ENCODE assay signal across 25 cellular contexts in the genomic region with DNA sequence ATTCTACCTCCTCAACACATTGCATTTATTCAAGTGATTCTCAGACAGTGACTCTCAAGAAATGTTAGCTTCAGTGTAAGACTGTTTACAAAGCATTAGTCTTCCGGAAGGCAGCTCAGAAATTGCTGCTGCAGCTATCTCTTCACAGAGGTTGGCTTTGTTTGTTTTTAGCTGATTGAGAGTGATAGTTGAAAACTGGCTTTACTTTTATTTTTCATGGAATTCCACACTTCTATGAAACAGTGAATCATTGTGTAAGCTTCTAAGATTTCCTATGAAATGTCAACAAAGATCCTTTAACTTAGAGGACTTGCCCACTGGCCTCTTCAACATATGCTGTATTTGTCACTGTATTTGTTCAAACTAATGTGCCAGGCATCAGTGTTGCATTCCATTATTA.
A peak's percentile ranks its signal among the peaks of the same experiment; 100 is the strongest.
DNase-seq lines count a peak whose midpoint lies in the region; ATAC-seq and TF ChIP-seq lines count a peak whose summit lies in the region.
"Had no signal": no experiment of that assay in that cellular context is flagged by ENCODE, and none has a peak within 500 bp of the region (broad histone marks: within the 10 kb centered on the region; RNA-seq: fewer than 3 reads in every experiment).

No MANE protein-coding gene starts in this region.

- H3K79me1 ChIP-seq in H9 (ENCODE audit: insufficient read depth, low read depth, low read length, poor library complexity, severe bottlenecking) = no peaks in the 10 kb centered on the region

- POLR2A ChIA-PET in Panc1 (lab: Charles Lee) = no interaction called here
- POLR2A ChIA-PET in naive thymus-derived CD4-positive, alpha-beta T cell (lab: Charles Lee) = no interaction called here

- H2BK15ac ChIP-seq in H9 (ENCODE audit: low read depth, low read length) = no peak overlapping the region

- no peak overlapping the region for H3K27ac ChIP-seq in Panc1 (ENCODE audit: low read length)
- no peak overlapping the region for H3K27ac ChIP-seq in stomach
- H3K27ac ChIP-seq in naive thymus-derived CD4-positive, alpha-beta T cell (ENCODE audit: low read depth, low read length) = no peak overlapping the region
- no peak overlapping the region for H3K27ac ChIP-seq in H9 (ENCODE audit: insufficient read length, low read depth, low read length)
- H3K27ac ChIP-seq: neural progenitor cell, psoas muscle, RWPE1, thyroid gland had no signal

- no peak overlapping the region for H3K9ac ChIP-seq in H9 (ENCODE audit: extremely low read depth, insufficient read length, low read length)
- H3K9ac ChIP-seq: neural progenitor cell had no signal

- CTCF ChIA-PET in Panc1 (lab: Charles Lee) = no interaction called here
- CTCF ChIA-PET in naive thymus-derived CD4-positive, alpha-beta T cell (lab: Charles Lee) = no interaction called here

- DNase-seq in H4 (ENCODE audit: low spot score) (peak; percentile 31), Panc1 (ENCODE audit: low read depth, low spot score) (peak; percentile 32), fibroblast of gingiva (ENCODE audit: low read depth) (peak; percentile 52), non-pigmented ciliary epithelial cell (ENCODE audit: low read depth) (peak; percentile 19), stomach (no peak), H9 (no peak)
- DNase-seq in naive thymus-derived CD4-positive, alpha-beta T cell = no peak
- DNase-seq: activated naive CD8-positive, alpha-beta T cell treated with anti-CD3 and anti-CD28 coated beads, Interleukin-2, amount 10 ng/mL, durations not matched to agents 7 days and 5 days; AML-193; CD8-positive, alpha-beta memory T cell; DND-41; hippocampal formation; NCI-H1105; NCI-H2029 treated with DMSO at 0.1 percent for 48 hours; NCI-H524; psoas muscle; stimulated activated CD4-positive, alpha-beta T cell treated with anti-CD3 and anti-CD28 coated beads, Interleukin-4, amount 100 ng/mL, for 1 hour; stimulated activated naive CD4-positive, alpha-beta T cell; T1000; thyroid gland had no signal

- no peak overlapping the region for H3K4me3 Mint-ChIP-seq in naive thymus-derived CD4-positive, alpha-beta T cell
- H3K4me3 Mint-ChIP-seq in H9 = no peak overlapping the region
- H3K4me3 Mint-ChIP-seq: activated naive CD8-positive, alpha-beta T cell treated with anti-CD3 and anti-CD28 coated beads, Interleukin-2, amount 10 ng/mL, durations not matched to agents 7 days and 5 days; CD8-positive, alpha-beta memory T cell; dendritic cell treated with granulocyte-macrophage colony-stimulating factor and Interleukin-4, amounts not matched to agents 40 ng/mL and 50 ng/mL, for 4 days; neural progenitor cell; WTC11 had no signal

- H2AK5ac ChIP-seq in H9 (ENCODE audit: insufficient read length, low read length) = no peak overlapping the region

- no peaks in the 10 kb centered on the region for H3K4me1 ChIP-seq in Panc1 (ENCODE audit: control insufficient read depth, insufficient read depth, low read length)
- H3K4me1 ChIP-seq in stomach = no peaks in the 10 kb centered on the region
- H3K4me1 ChIP-seq in naive thymus-derived CD4-positive, alpha-beta T cell (ENCODE audit: control insufficient read depth in 2 of 2, insufficient read depth in 2 of 2, low read length in 2 of 2) = no peaks in the 10 kb centered on the region
- H3K4me1 ChIP-seq in H9 (ENCODE audit: insufficient read depth, low read length) = no peaks in the 10 kb centered on the region
- H3K4me1 ChIP-seq: psoas muscle, thyroid gland had no signal

- no peak for ATAC-seq in Panc1
- ATAC-seq in naive thymus-derived CD4-positive, alpha-beta T cell = no peak
- ATAC-seq: psoas muscle, WTC11 had no signal

- no peak overlapping the region for H3K4ac ChIP-seq in H9 (ENCODE audit: low read depth, low read length)

- WGBS in stomach, 5 donors = 26 to 78% (median 37%) methylated on average over 1 of the region's 1 CpG
- WGBS in H9 (ENCODE audit: extremely low coverage, insufficient read length, low lambda C conversion rate) = no CpG with 5 or more reads among the region's 1 CpG

- H4K5ac ChIP-seq in H9 (ENCODE audit: insufficient read length, low read depth, low read length) = no peak overlapping the region

- no peak overlapping the region for H4K8ac ChIP-seq in H9 (replicated peaks; ENCODE audit: insufficient read length, low read depth, low read length)

- no peaks in the 10 kb centered on the region for H3K4me1 Mint-ChIP-seq in naive thymus-derived CD4-positive, alpha-beta T cell
- no peaks in the 10 kb centered on the region for H3K4me1 Mint-ChIP-seq in H9
- H3K4me1 Mint-ChIP-seq: activated naive CD8-positive, alpha-beta T cell treated with anti-CD3 and anti-CD28 coated beads, Interleukin-2, amount 10 ng/mL, durations not matched to agents 7 days and 5 days; CD8-positive, alpha-beta memory T cell had no signal

- H3K79me2 ChIP-seq in H9 (ENCODE audit: insufficient read depth, low read length) = no peaks in the 10 kb centered on the region

- no peak overlapping the region for H3K27ac Mint-ChIP-seq in naive thymus-derived CD4-positive, alpha-beta T cell
- no peak overlapping the region for H3K27ac Mint-ChIP-seq in H9
- H3K27ac Mint-ChIP-seq: activated naive CD8-positive, alpha-beta T cell treated with anti-CD3 and anti-CD28 coated beads, Interleukin-2, amount 10 ng/mL, durations not matched to agents 7 days and 5 days; CD8-positive, alpha-beta memory T cell; dendritic cell treated with granulocyte-macrophage colony-stimulating factor and Interleukin-4, amounts not matched to agents 40 ng/mL and 50 ng/mL, for 4 days; WTC11 had no signal

- H3K56ac ChIP-seq in H9 (ENCODE audit: insufficient read length, low read depth, low read length) = no peak overlapping the region

- BruUV-seq in Panc1 (replicated peaks; lab: Mats Ljungman, UMichigan) = no TSS peak

- no peaks in the 10 kb centered on the region for H3K9me3 ChIP-seq in Panc1 (ENCODE audit: control insufficient read depth, insufficient read depth, low read depth, low read length)
- H3K9me3 ChIP-seq in stomach = no peaks in the 10 kb centered on the region
- H3K9me3 ChIP-seq in naive thymus-derived CD4-positive, alpha-beta T cell (ENCODE audit: control insufficient read depth in 2 of 3, low read length in 3 of 3) = no peaks in the 10 kb centered on the region
- no peaks in the 10 kb centered on the region for H3K9me3 ChIP-seq in H9 (ENCODE audit: control insufficient read depth, low read depth, low read length)
- H3K9me3 ChIP-seq: psoas muscle, thyroid gland had no signal

- H2BK12ac ChIP-seq in H9 (ENCODE audit: insufficient read length, low read depth, low read length) = no peak overlapping the region

- TF ChIP-seq POLR2A in stomach (IDR thresholded peaks at IDR 0.05) = no peak

- no peak overlapping the region for H4K91ac ChIP-seq in H9 (ENCODE audit: insufficient read length, low read depth, low read length)

- no peaks in the 10 kb centered on the region for H3K27me3 ChIP-seq in Panc1 (ENCODE audit: control insufficient read depth, insufficient read depth, low read length)
- no peaks in the 10 kb centered on the region for H3K27me3 ChIP-seq in stomach
- H3K27me3 ChIP-seq in naive thymus-derived CD4-positive, alpha-beta T cell (ENCODE audit: control insufficient read depth in 2 of 2, insufficient read depth in 2 of 2, low read length in 2 of 2) = no peaks in the 10 kb centered on the region
- no peaks in the 10 kb centered on the region for H3K27me3 ChIP-seq in H9 (ENCODE audit: insufficient read depth, low read length)
- H3K27me3 ChIP-seq: neural progenitor cell, thyroid gland had no signal

- no peak overlapping the region for H3K14ac ChIP-seq in H9 (ENCODE audit: insufficient read depth, low read length)

- no peak overlapping the region for H2AFZ ChIP-seq in H9 (ENCODE audit: low read length)
- H2AFZ ChIP-seq: neural progenitor cell had no signal

- H3K4me3 ChIP-seq in Panc1 (ENCODE audit: low read depth in 2 of 2, low read length in 2 of 2) (no peak overlapping the region), stomach (no peak overlapping the region)
- H3K4me3 ChIP-seq in naive thymus-derived CD4-positive, alpha-beta T cell (ENCODE audit: low read length) = no peak overlapping the region
- H3K4me3 ChIP-seq: neural progenitor cell, psoas muscle, skin epidermis, thyroid gland had no signal

- H2BK20ac ChIP-seq in H9 (ENCODE audit: low read depth, low read length, poor library complexity, severe bottlenecking) = no peak overlapping the region

- no peak overlapping the region for H2BK5ac ChIP-seq in H9 (ENCODE audit: insufficient read length, low read length)

- no peak overlapping the region for H3K4me2 ChIP-seq in H9 (ENCODE audit: insufficient read depth, insufficient read length, low read length)
- H3K4me2 ChIP-seq: neural progenitor cell had no signal

- TF ChIP-seq CTCF in Panc1 (IDR thresholded peaks at IDR 0.05) (no peak), stomach (IDR thresholded peaks at IDR 0.05) (no peak), H9 (conservative IDR thresholded peaks at IDR 0.05) (no peak)

- peaks cover 0 to 14% (median 0%) of the 10 kb centered on the region in 5 donors for H3K36me3 Mint-ChIP-seq in naive thymus-derived CD4-positive, alpha-beta T cell
- no peaks in the 10 kb centered on the region; a peak in 1 of 7 replicates for H3K36me3 Mint-ChIP-seq in H9 (ENCODE audit: insufficient read depth in 1 of 3, low read depth in 3 of 3)
- H3K36me3 Mint-ChIP-seq: activated naive CD8-positive, alpha-beta T cell treated with anti-CD3 and anti-CD28 coated beads, Interleukin-2, amount 10 ng/mL, durations not matched to agents 7 days and 5 days; CD8-positive, alpha-beta memory T cell; WTC11 had no signal

- peaks cover 0 to 5% (median 2%) of the 10 kb centered on the region in 11 donors for H3K9me3 Mint-ChIP-seq in naive thymus-derived CD4-positive, alpha-beta T cell
- H3K9me3 Mint-ChIP-seq in H9 = peaks cover 3 to 6% of the 10 kb centered on the region in 2 experiments; a peak in 4 of 5 replicates

- no peaks in the 10 kb centered on the region for H3K23me2 ChIP-seq in H9 (ENCODE audit: insufficient read length, low read depth, low read length, poor library complexity, severe bottlenecking)

- no peaks in the 10 kb centered on the region for H4K20me1 ChIP-seq in H9 (ENCODE audit: control insufficient read depth, insufficient read depth, insufficient read length)

- H3K27me3 Mint-ChIP-seq in naive thymus-derived CD4-positive, alpha-beta T cell = peaks cover 0 to 3% (median 0%) of the 10 kb centered on the region in 5 donors
- H3K27me3 Mint-ChIP-seq in H9 (ENCODE audit: low read depth) = no peaks in the 10 kb centered on the region
- H3K27me3 Mint-ChIP-seq: activated naive CD8-positive, alpha-beta T cell treated with anti-CD3 and anti-CD28 coated beads, Interleukin-2, amount 10 ng/mL, durations not matched to agents 7 days and 5 days; dendritic cell treated with granulocyte-macrophage colony-stimulating factor and Interleukin-4, amounts not matched to agents 40 ng/mL and 50 ng/mL, for 4 days had no signal

- H3T11ph ChIP-seq in H9 (ENCODE audit: low read length) = no peak overlapping the region

- in situ Hi-C loops in Panc1 (cut with HindIII; ENCODE audit: low pct_unique_long_range_greater_than_20kb, low sequenced_read_pairs) = no loop called here

- no peak overlapping the region for H2BK120ac ChIP-seq in H9 (ENCODE audit: low read depth, low read length, poor library complexity, severe bottlenecking)

- H3K23ac ChIP-seq in H9 (ENCODE audit: insufficient read length, low read depth, low read length) = no peak overlapping the region

- no peak overlapping the region for H3K18ac ChIP-seq in H9 (ENCODE audit: insufficient read length, low read depth, low read length)

- H3K36me3 ChIP-seq in Panc1 (ENCODE audit: control insufficient read depth, insufficient read depth, low read length) (no peaks in the 10 kb centered on the region), stomach (no peaks in the 10 kb centered on the region)
- no peaks in the 10 kb centered on the region for H3K36me3 ChIP-seq in naive thymus-derived CD4-positive, alpha-beta T cell (ENCODE audit: control insufficient read depth in 2 of 3, insufficient read depth in 3 of 3, low read length in 3 of 3)
- H3K36me3 ChIP-seq: neural progenitor cell, thyroid gland had no signal

- intact Hi-C loops in Panc1 (cut with micrococcal nuclease; ENCODE audit: unreplicated experiment) = no loop called here
- intact Hi-C loops in stomach (cut with DNase I; ENCODE audit: low total_unique reads) = no loop called here
- intact Hi-C loops in naive thymus-derived CD4-positive, alpha-beta T cell (cut with micrococcal nuclease) = no loop called here

- no peak for TF ChIP-seq EP300 in stomach (IDR thresholded peaks at IDR 0.05)

Comparison
In these comparisons a context has a peak if more than half of its experiments do, and no peak if none do; other contexts are left out.
1. DNase-seq: peak in H4 (single experiment), Panc1 (single experiment), fibroblast of gingiva (single experiment) and non-pigmented ciliary epithelial cell (single experiment); none in stomach (single experiment), naive thymus-derived CD4-positive, alpha-beta T cell (0 of 9) and H9 (single experiment).